1 cellular context compared by ENCODE assay signal in genomic region chr12:109934026-109934425, GRCh38.
TF ChIP-seq lines count a peak whose summit lies in the region.

No MANE protein-coding gene starts in this region.

TF ChIP-seq in HepG2, 621 proteins besides CTCF, POLR2A, EP300 and RAD21:
- TF ChIP-seq FOXA3 (CRISPR knock-in tag; IDR thresholded peaks at IDR 0.05) (peak; percentile 39; the same call in 1 of the 2 replicates), STAG1 (CRISPR knock-in tag; IDR thresholded peaks at IDR 0.05) (peak; percentile 72), SMC3 (IDR thresholded peaks at IDR 0.05; ENCODE audit: low read length) (peak; percentile 60; the same call in 1 of the 2 replicates), FOXA1 (IDR thresholded peaks at IDR 0.05) (no peak), FOXA1 (CRISPR knock-in tag; IDR thresholded peaks at IDR 0.05) (peak; percentile 33; the same call in 1 of the 2 replicates), DR1 (CRISPR knock-in tag; IDR thresholded peaks at IDR 0.05) (no peak)
